ENCODE assay signal across 30 cellular contexts in the genomic region with DNA sequence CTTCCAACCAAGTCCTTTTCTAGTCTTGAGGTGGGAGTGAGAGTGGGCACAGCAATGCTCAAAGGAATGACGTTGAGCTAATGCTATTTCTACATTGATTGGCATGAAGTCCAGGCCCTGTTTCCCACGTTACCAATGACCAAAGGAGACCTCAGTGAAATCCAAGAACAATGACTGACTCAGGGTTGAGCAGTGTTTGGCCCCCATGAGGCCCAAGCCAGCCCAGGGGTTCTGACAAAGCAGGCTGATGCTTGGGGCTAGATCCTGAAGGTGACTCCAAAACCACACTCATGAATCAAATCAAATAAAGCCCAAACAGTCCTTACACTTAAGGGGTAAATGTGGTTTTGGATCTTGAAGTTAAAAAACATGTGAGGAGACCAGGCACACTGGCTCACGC.
"Had no signal": no experiment of that assay in that cellular context is flagged by ENCODE, and none has a peak within 500 bp of the region (broad histone marks: within the 10 kb centered on the region; RNA-seq: fewer than 3 reads in every experiment).

No MANE protein-coding gene starts in this region.

- H3K27ac ChIP-seq: adrenal gland, ascending aorta, body of pancreas, brain microvascular endothelial cell, breast epithelium, cardiac muscle cell had no signal

- H3K4me3 ChIP-seq: adrenal gland, ascending aorta, body of pancreas, breast epithelium, cardiac muscle cell had no signal

- DNase-seq: activated effector memory CD4-positive, alpha-beta T cell treated with anti-CD3 and anti-CD28 coated beads, Interleukin-2, amount 50 U/mL, for 16 hours; activated effector memory CD4-positive, alpha-beta T cell treated with Interleukin-2 at 50 U/mL for 16 hours; activated gamma-delta T cell; activated gamma-delta T cell treated with Interleukin-2 at 50 U/mL for 16 hours; activated naive CD4-positive, alpha-beta T cell; activated naive CD4-positive, alpha-beta T cell treated with anti-CD3 and anti-CD28 coated beads for 36 hours; activated naive CD4-positive, alpha-beta T cell treated with anti-CD3 and anti-CD28 coated beads, Interleukin-2, amount 10 ng/mL, durations not matched to agents 7 days and 5 days; activated naive CD4-positive, alpha-beta T cell treated with anti-CD3 and anti-CD28 coated beads, Interleukin-2, amount 50 U/mL, for 16 hours; activated naive CD4-positive, alpha-beta T cell treated with Interleukin-2 at 50 U/mL for 16 hours; activated naive CD8-positive, alpha-beta T cell treated with anti-CD3 and anti-CD28 coated beads for 36 hours; activated naive CD8-positive, alpha-beta T cell treated with anti-CD3 and anti-CD28 coated beads, Interleukin-2, amount 10 ng/mL, durations not matched to agents 7 days and 5 days; activated naive CD8-positive, alpha-beta T cell treated with anti-CD3 and anti-CD28 coated beads, Interleukin-2, amount 50 U/mL, for 24 hours; activated T-cell treated with anti-CD3 and anti-CD28 coated beads, Interleukin-2, amount 50 U/mL, for 24 hours; activated T-cell treated with anti-CD3 and anti-CD28 coated beads, Interleukin-2, amount 50 U/mL, for 4 hours; activated T-cell treated with anti-CD3 and anti-CD28 coated beads, Interleukin-2, amount 50 U/mL, for 48 hours; activated T-cell treated with anti-CD3 and anti-CD28 coated beads, Interleukin-2, amount 50 U/mL, for 72 hours; adrenal gland; amniotic stem cell; amygdala; aorta; body of pancreas; brain microvascular endothelial cell; caudate nucleus; central memory CD4-positive, alpha-beta T cell; cerebellar nuclear complex had no signal

- ATAC-seq: activated naive CD4-positive, alpha-beta T cell treated with anti-CD3 and anti-CD28 coated beads, Interleukin-2, amount 50 U/mL, for 72 hours; activated naive CD8-positive, alpha-beta T cell treated with anti-CD3 and anti-CD28 coated beads, Interleukin-2, amount 50 U/mL, for 24 hours; activated T-cell treated with anti-CD3 and anti-CD28 coated beads, Interleukin-2, amount 50 U/mL, for 4 hours; activated T-cell treated with anti-CD3 and anti-CD28 coated beads, Interleukin-2, amount 50 U/mL, for 72 hours; activated T-helper 17 cell treated with anti-CD3 and anti-CD28 coated beads, Interleukin-2, amount 50 U/mL, for 72 hours; body of pancreas had no signal

- H3K4me1 ChIP-seq: adrenal gland, ascending aorta, body of pancreas, breast epithelium had no signal

- H3K27me3 ChIP-seq: ascending aorta, body of pancreas, brain microvascular endothelial cell, cardiac muscle cell had no signal

- H3K9me3 ChIP-seq: adrenal gland, body of pancreas, breast epithelium had no signal

- H3K36me3 ChIP-seq: adrenal gland, ascending aorta, brain microvascular endothelial cell, breast epithelium, cardiac muscle cell had no signal
